ENCODE assay signal across 14 cellular contexts in genomic region chrX:150199803-150200202, GRCh38.
"Had no signal": no experiment of that assay in that cellular context is flagged by ENCODE, and none has a peak within 500 bp of the region (broad histone marks: within the 10 kb centered on the region; RNA-seq: fewer than 3 reads in every experiment).

No MANE protein-coding gene starts in this region.

- H3K27ac Mint-ChIP-seq: activated CD4-positive, alpha-beta memory T cell treated with anti-CD3 and anti-CD28 coated beads for 36 hours; activated naive CD4-positive, alpha-beta T cell treated with anti-CD3 and anti-CD28 coated beads, Interleukin-2, amount 50 U/mL, for 72 hours; natural killer cell treated with Interleukin-12 subunit alpha and Interleukin-12 subunit beta and Interleukin-15 and Interleukin-18, amount 100 ng/mL, for 72 hours had no signal

- H3K27me3 Mint-ChIP-seq: activated CD4-positive, alpha-beta memory T cell treated with anti-CD3 and anti-CD28 coated beads for 36 hours had no signal

- H3K9me3 ChIP-seq: esophagus muscularis mucosa, prostate gland, right lobe of liver had no signal

- H3K36me3 ChIP-seq: esophagus muscularis mucosa, prostate gland, right lobe of liver had no signal

- H3K27me3 ChIP-seq: esophagus muscularis mucosa, right lobe of liver had no signal

- H3K4me3 Mint-ChIP-seq: activated CD4-positive, alpha-beta memory T cell treated with anti-CD3 and anti-CD28 coated beads for 36 hours; activated T-cell treated with anti-CD3 and anti-CD28 coated beads, Interleukin-2, amount 50 U/mL, for 4 hours had no signal

- H3K36me3 Mint-ChIP-seq: activated CD4-positive, alpha-beta memory T cell treated with anti-CD3 and anti-CD28 coated beads for 36 hours; activated naive CD4-positive, alpha-beta T cell treated with anti-CD3 and anti-CD28 coated beads, Interleukin-2, amount 50 U/mL, for 72 hours; natural killer cell treated with Interleukin-12 subunit alpha and Interleukin-12 subunit beta and Interleukin-15 and Interleukin-18, amount 100 ng/mL, for 72 hours had no signal

- H3K9me3 Mint-ChIP-seq: activated CD4-positive, alpha-beta memory T cell treated with anti-CD3 and anti-CD28 coated beads for 36 hours; activated naive CD4-positive, alpha-beta T cell treated with anti-CD3 and anti-CD28 coated beads, Interleukin-2, amount 50 U/mL, for 72 hours; activated T-cell treated with anti-CD3 and anti-CD28 coated beads, Interleukin-2, amount 50 U/mL, for 4 hours; natural killer cell treated with Interleukin-12 subunit alpha and Interleukin-12 subunit beta and Interleukin-15 and Interleukin-18, amount 100 ng/mL, for 72 hours had no signal

- H3K27ac ChIP-seq: dorsolateral prefrontal cortex, esophagus muscularis mucosa, prostate gland, right lobe of liver, VCaP had no signal

- H3K4me1 ChIP-seq: prostate gland had no signal

- ATAC-seq: activated naive CD4-positive, alpha-beta T cell treated with anti-CD3 and anti-CD28 coated beads, Interleukin-2, amount 50 U/mL, for 72 hours; activated T-cell treated with anti-CD3 and anti-CD28 coated beads, Interleukin-2, amount 50 U/mL, for 4 hours; natural killer cell treated with Interleukin-12 subunit alpha and Interleukin-12 subunit beta and Interleukin-15 and Interleukin-18, amount 100 ng/mL, for 72 hours; right lobe of liver had no signal

- DNase-seq: activated CD4-positive, alpha-beta memory T cell treated with anti-CD3 and anti-CD28 coated beads for 36 hours; activated effector memory CD4-positive, alpha-beta T cell treated with anti-CD3 and anti-CD28 coated beads, Interleukin-2, amount 50 U/mL, for 16 hours; activated T-cell treated with anti-CD3 and anti-CD28 coated beads, Interleukin-2, amount 50 U/mL, for 4 hours; dorsolateral prefrontal cortex; mammary epithelial cell; right lobe of liver; stimulated activated CD4-positive, alpha-beta T cell treated with anti-CD3 and anti-CD28 coated beads, Interleukin-2, amount 100 ng/mL, for 24 hours; stimulated activated naive CD4-positive, alpha-beta T cell; trophoblast cell had no signal

- H3K4me3 ChIP-seq: dorsolateral prefrontal cortex, esophagus muscularis mucosa, prostate gland, right lobe of liver had no signal
